15 cellular contexts compared by ENCODE assay signal in the genomic region with DNA sequence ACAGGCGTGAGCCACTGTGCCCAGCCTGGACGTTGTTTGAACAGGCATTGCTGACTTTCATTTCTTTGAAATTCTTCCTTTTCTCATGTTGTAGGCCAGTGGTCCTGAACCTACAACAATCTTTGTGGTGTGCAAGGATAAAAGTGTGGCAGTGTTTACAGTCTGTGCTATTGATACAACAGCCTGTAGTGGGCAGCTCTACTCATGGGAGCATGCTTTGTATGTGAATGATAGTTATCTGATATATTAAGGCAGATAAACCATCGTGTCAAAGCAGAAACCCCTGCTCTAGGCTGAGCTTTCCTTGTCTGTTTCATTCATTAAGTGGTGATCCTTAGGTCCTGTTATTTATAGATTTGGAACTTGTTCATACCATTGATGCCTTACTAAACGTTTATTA. TPM values are rescaled to one million over a fixed set of nuclear protein-coding genes. Genes with fewer than 3 reads are reported as not detected.
A peak's percentile ranks its signal among the peaks of the same experiment; 100 is the strongest.
DNase-seq lines count a peak whose midpoint lies in the region; ATAC-seq and TF ChIP-seq lines count a peak whose summit lies in the region.
"Had no signal": no experiment of that assay in that cellular context is flagged by ENCODE, and none has a peak within 500 bp of the region (broad histone marks: within the 10 kb centered on the region; RNA-seq: fewer than 3 reads in every experiment).

No MANE protein-coding gene starts in this region.

- H3K36me3 Mint-ChIP-seq in IgD-negative memory B cell (peaks cover 2% of the 10 kb centered on the region), WTC11 (no peaks in the 10 kb centered on the region; the same call in 1 of the 2 replicates)

- H3K27ac Mint-ChIP-seq in IgD-negative memory B cell (peak overlapping the region in 2 of 3 donors; percentile 20 to 69), WTC11 (peak overlapping the region; percentile 9; the same call in 1 of the 2 replicates)

- peak; percentile 51 for ATAC-seq in WTC11

- H3K27me3 ChIP-seq in osteoblast (ENCODE audit: insufficient read depth, low read length) (no peaks in the 10 kb centered on the region), MG63 (no peaks in the 10 kb centered on the region)
- H3K27me3 ChIP-seq: SJSA1 had no signal

- DNase-seq in WTC11 (ENCODE audit: low spot score), result no peak
- DNase-seq in osteoblast (ENCODE audit: insufficient read length, low spot score, missing footprints), result no peak
- no peak for DNase-seq in caudate nucleus (lab: John Stamatoyannopoulos, UW)
- no peak for DNase-seq in DMS153 (lab: John Stamatoyannopoulos, UW)
- no peak for DNase-seq in MG63
- DNase-seq: CD4-positive, alpha-beta memory T cell; DMS79 treated with DMSO at 0.1 percent for 48 hours; NCI-H1417; NCI-H187 treated with DMSO at 0.1 percent for 48 hours; NCI-H526 treated with DMSO at 0.1 percent for 48 hours; NK-92 treated with Interleukin-12 subunit alpha and Interleukin-12 subunit beta, amount 100 ng/mL, for 24 hours had no signal

- H3K4me1 Mint-ChIP-seq in IgD-negative memory B cell (peaks cover 27 to 37% (median 33%) of the 10 kb centered on the region in 3 donors), WTC11 (peaks cover 18% of the 10 kb centered on the region)

- no peak overlapping the region for H3K27ac ChIP-seq in osteoblast (ENCODE audit: low read depth, low read length)
- no peak overlapping the region for H3K27ac ChIP-seq in caudate nucleus (ENCODE audit: low read depth, low read length)
- H3K27ac ChIP-seq: RWPE1, SJSA1 had no signal

- H3K4me1 ChIP-seq in osteoblast (ENCODE audit: insufficient read depth, low read length), result peaks cover 10% of the 10 kb centered on the region

- no peak overlapping the region for H3K4me3 Mint-ChIP-seq in IgD-negative memory B cell
- no peak overlapping the region for H3K4me3 Mint-ChIP-seq in WTC11
- H3K4me3 Mint-ChIP-seq: CD4-positive, alpha-beta memory T cell had no signal

- no peak overlapping the region for H3K4me3 ChIP-seq in osteoblast (ENCODE audit: insufficient read depth, low read length)
- H3K4me3 ChIP-seq in MG63, result no peak overlapping the region
- H3K4me3 ChIP-seq: SJSA1 had no signal

- H3K9me3 ChIP-seq in osteoblast (ENCODE audit: low read depth, low read length) (no peaks in the 10 kb centered on the region), MG63 (no peaks in the 10 kb centered on the region)
- H3K9me3 ChIP-seq: SJSA1 had no signal

- TF ChIP-seq CTCF in GM12873 (IDR thresholded peaks at IDR 0.05; ENCODE audit: insufficient read depth, low read depth, low read length, missing control alignments) (peak; percentile 12), WTC11 (IDR thresholded peaks at IDR 0.05) (no peak), osteoblast (IDR thresholded peaks at IDR 0.05; ENCODE audit: extremely low read depth, low read depth, low read length) (peak; percentile 6)

- POLR2A ChIA-PET in WTC11 (lab: Charles Lee), result no interaction called here

- H3K79me2 ChIP-seq in osteoblast (ENCODE audit: insufficient read depth, low read length), result peaks cover 20% of the 10 kb centered on the region

- CTCF ChIA-PET in WTC11 (lab: Charles Lee), result interaction anchor here (0.9 kb wide), 1 partner anchor 56 kb away, joined by 3 read pairs; no protein-coding TSS in a partner anchor

- peaks cover 11% of the 10 kb centered on the region for H4K20me1 ChIP-seq in osteoblast (ENCODE audit: insufficient read depth, low read length)

- no peak overlapping the region for H3K4me2 ChIP-seq in osteoblast (ENCODE audit: insufficient read depth, low read length)

- peaks cover 0 to 1% (median 0%) of the 10 kb centered on the region in 3 donors for H3K9me3 Mint-ChIP-seq in IgD-negative memory B cell
- no peaks in the 10 kb centered on the region for H3K9me3 Mint-ChIP-seq in WTC11
- H3K9me3 Mint-ChIP-seq: CD4-positive, alpha-beta memory T cell had no signal

- H3K36me3 ChIP-seq in osteoblast (ENCODE audit: insufficient read depth, low read length), result no peaks in the 10 kb centered on the region
- peaks cover 4% of the 10 kb centered on the region for H3K36me3 ChIP-seq in MG63

- no peak overlapping the region for H2AFZ ChIP-seq in osteoblast (ENCODE audit: low read length)

- H3K27me3 Mint-ChIP-seq in IgD-negative memory B cell (no peaks in the 10 kb centered on the region), WTC11 (ENCODE audit: low read depth) (no peaks in the 10 kb centered on the region)
- H3K27me3 Mint-ChIP-seq: CD4-positive, alpha-beta memory T cell had no signal

TF ChIP-seq in WTC11, 78 proteins besides CTCF, POLR2A, EP300 and RAD21 (continues in another document):
- TF ChIP-seq, protein P1, sequence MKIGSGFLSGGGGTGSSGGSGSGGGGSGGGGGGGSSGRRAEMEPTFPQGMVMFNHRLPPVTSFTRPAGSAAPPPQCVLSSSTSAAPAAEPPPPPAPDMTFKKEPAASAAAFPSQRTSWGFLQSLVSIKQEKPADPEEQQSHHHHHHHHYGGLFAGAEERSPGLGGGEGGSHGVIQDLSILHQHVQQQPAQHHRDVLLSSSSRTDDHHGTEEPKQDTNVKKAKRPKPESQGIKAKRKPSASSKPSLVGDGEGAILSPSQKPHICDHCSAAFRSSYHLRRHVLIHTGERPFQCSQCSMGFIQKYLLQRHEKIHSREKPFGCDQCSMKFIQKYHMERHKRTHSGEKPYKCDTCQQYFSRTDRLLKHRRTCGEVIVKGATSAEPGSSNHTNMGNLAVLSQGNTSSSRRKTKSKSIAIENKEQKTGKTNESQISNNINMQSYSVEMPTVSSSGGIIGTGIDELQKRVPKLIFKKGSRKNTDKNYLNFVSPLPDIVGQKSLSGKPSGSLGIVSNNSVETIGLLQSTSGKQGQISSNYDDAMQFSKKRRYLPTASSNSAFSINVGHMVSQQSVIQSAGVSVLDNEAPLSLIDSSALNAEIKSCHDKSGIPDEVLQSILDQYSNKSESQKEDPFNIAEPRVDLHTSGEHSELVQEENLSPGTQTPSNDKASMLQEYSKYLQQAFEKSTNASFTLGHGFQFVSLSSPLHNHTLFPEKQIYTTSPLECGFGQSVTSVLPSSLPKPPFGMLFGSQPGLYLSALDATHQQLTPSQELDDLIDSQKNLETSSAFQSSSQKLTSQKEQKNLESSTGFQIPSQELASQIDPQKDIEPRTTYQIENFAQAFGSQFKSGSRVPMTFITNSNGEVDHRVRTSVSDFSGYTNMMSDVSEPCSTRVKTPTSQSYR (CRISPR knock-in tag; IDR thresholded peaks at IDR 0.05), result no peak
- no peak for TF ChIP-seq NFE2L1 (CRISPR knock-in tag; IDR thresholded peaks at IDR 0.05)
- no peak for TF ChIP-seq MYBL2 (CRISPR knock-in tag; IDR thresholded peaks at IDR 0.05)
- TF ChIP-seq, protein P2, sequence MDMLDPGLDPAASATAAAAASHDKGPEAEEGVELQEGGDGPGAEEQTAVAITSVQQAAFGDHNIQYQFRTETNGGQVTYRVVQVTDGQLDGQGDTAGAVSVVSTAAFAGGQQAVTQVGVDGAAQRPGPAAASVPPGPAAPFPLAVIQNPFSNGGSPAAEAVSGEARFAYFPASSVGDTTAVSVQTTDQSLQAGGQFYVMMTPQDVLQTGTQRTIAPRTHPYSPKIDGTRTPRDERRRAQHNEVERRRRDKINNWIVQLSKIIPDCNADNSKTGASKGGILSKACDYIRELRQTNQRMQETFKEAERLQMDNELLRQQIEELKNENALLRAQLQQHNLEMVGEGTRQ (CRISPR knock-in tag; IDR thresholded peaks at IDR 0.05), result no peak
- TF ChIP-seq CBFB (CRISPR knock-in tag; IDR thresholded peaks at IDR 0.05; ENCODE audit: low read depth), result no peak
- TF ChIP-seq, protein P3, sequence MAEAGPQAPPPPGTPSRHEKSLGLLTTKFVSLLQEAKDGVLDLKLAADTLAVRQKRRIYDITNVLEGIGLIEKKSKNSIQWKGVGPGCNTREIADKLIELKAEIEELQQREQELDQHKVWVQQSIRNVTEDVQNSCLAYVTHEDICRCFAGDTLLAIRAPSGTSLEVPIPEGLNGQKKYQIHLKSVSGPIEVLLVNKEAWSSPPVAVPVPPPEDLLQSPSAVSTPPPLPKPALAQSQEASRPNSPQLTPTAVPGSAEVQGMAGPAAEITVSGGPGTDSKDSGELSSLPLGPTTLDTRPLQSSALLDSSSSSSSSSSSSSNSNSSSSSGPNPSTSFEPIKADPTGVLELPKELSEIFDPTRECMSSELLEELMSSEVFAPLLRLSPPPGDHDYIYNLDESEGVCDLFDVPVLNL (CRISPR knock-in tag; IDR thresholded peaks at IDR 0.05; ENCODE audit: borderline replicate concordance, low read depth), result no peak
- TF ChIP-seq, protein P4, sequence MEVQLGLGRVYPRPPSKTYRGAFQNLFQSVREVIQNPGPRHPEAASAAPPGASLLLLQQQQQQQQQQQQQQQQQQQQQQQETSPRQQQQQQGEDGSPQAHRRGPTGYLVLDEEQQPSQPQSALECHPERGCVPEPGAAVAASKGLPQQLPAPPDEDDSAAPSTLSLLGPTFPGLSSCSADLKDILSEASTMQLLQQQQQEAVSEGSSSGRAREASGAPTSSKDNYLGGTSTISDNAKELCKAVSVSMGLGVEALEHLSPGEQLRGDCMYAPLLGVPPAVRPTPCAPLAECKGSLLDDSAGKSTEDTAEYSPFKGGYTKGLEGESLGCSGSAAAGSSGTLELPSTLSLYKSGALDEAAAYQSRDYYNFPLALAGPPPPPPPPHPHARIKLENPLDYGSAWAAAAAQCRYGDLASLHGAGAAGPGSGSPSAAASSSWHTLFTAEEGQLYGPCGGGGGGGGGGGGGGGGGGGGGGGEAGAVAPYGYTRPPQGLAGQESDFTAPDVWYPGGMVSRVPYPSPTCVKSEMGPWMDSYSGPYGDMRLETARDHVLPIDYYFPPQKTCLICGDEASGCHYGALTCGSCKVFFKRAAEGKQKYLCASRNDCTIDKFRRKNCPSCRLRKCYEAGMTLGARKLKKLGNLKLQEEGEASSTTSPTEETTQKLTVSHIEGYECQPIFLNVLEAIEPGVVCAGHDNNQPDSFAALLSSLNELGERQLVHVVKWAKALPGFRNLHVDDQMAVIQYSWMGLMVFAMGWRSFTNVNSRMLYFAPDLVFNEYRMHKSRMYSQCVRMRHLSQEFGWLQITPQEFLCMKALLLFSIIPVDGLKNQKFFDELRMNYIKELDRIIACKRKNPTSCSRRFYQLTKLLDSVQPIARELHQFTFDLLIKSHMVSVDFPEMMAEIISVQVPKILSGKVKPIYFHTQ (CRISPR knock-in tag; IDR thresholded peaks at IDR 0.05), result no peak
- no peak for TF ChIP-seq RORB (CRISPR knock-in tag; IDR thresholded peaks at IDR 0.05)
- TF ChIP-seq GTF2I (CRISPR knock-in tag; conservative IDR thresholded peaks at IDR 0.05), result no peak
- TF ChIP-seq NR3C1 (CRISPR knock-in tag; conservative IDR thresholded peaks at IDR 0.05; ENCODE audit: low read depth), result no peak
- no peak for TF ChIP-seq ZNF219 (CRISPR knock-in tag; IDR thresholded peaks at IDR 0.05; ENCODE audit: borderline replicate concordance)

RNA-seq across cellular contexts. Expression of a gene that starts 42.6 kb away (rescaled TPM):
- 53.6 TPM for polyA plus RNA-seq in IgD-negative memory B cell
- total RNA-seq in WTC11 (2021) (50.6 to 53.1 TPM (median 51.2 TPM) in 3 replicates), osteoblast (79.3 and 91.2 TPM in 2 replicates)
- total RNA-seq in MG63 (2014; rRNA removed; shearing (Covaris generic); ENCODE audit: low replicate concordance), result 55.7 TPM in 2 replicates
